Comparison of ENCODE assay signal across 1 cellular context in genomic region chr1:46181343-46182260, GRCh38.
TF ChIP-seq lines count a peak whose summit lies in the region.

No MANE protein-coding gene starts in this region.

TF ChIP-seq in endothelial cell of umbilical vein, 7 proteins besides CTCF, POLR2A, EP300 and RAD21:
- TF ChIP-seq POLR2AphosphoS5 (IDR thresholded peaks at IDR 0.05; ENCODE audit: insufficient read depth, low read depth, low read length): no peak
- peak; percentile 55 for TF ChIP-seq GATA2 (IDR thresholded peaks at IDR 0.05; ENCODE audit: insufficient read depth, insufficient read length, low read depth, low read length)
- TF ChIP-seq FOS (IDR thresholded peaks at IDR 0.05; ENCODE audit: borderline replicate concordance, insufficient read depth, low read length): no peak
TF ChIP-seq in endothelial cell of umbilical vein: peak in this region for 1.
